ENCODE assay signal across 17 cellular contexts in genomic region chr2:160309585-160309984, GRCh38.
DNase-seq lines count a peak whose midpoint lies in the region; ATAC-seq and TF ChIP-seq lines count a peak whose summit lies in the region.
"Had no signal": no experiment of that assay in that cellular context is flagged by ENCODE, and none has a peak within 500 bp of the region (broad histone marks: within the 10 kb centered on the region; RNA-seq: fewer than 3 reads in every experiment).

No MANE protein-coding gene starts in this region.

- no peak for TF ChIP-seq CTCF in MCF 10A (IDR thresholded peaks at IDR 0.05; ENCODE audit: unreplicated experiment)

- H3K4me1 Mint-ChIP-seq in MCF 10A (ENCODE audit: insufficient read depth, unreplicated experiment), result peaks cover 27% of the 10 kb centered on the region
- no peaks in the 10 kb centered on the region for H3K4me1 Mint-ChIP-seq in stimulated activated naive CD8-positive, alpha-beta T cell treated with anti-CD3 and anti-CD28 coated beads, Interleukin-15, amount 100 ng/mL, for 72 hours
- H3K4me1 Mint-ChIP-seq: IgD-negative memory B cell, memory B cell had no signal

- POLR2A ChIA-PET in MCF 10A (lab: Yijun Ruan, JAX), result no interaction called here

- H3K9me3 Mint-ChIP-seq in MCF 10A (ENCODE audit: unreplicated experiment), result no peaks in the 10 kb centered on the region
- no peaks in the 10 kb centered on the region for H3K9me3 Mint-ChIP-seq in stimulated activated naive CD8-positive, alpha-beta T cell treated with anti-CD3 and anti-CD28 coated beads, Interleukin-15, amount 100 ng/mL, for 72 hours
- H3K9me3 Mint-ChIP-seq: activated CD8-positive, alpha-beta T cell treated with anti-CD3 and anti-CD28 coated beads for 36 hours; IgD-negative memory B cell; memory B cell had no signal

- intact Hi-C loops in MCF 10A (cut with micrococcal nuclease), result no loop called here

- no peak for ATAC-seq in stimulated activated naive CD8-positive, alpha-beta T cell treated with anti-CD3 and anti-CD28 coated beads, Interleukin-15, amount 100 ng/mL, for 72 hours
- ATAC-seq: activated CD8-positive, alpha-beta T cell treated with anti-CD3 and anti-CD28 coated beads for 36 hours had no signal

- BruUV-seq in MCF 10A (replicated peaks; lab: Mats Ljungman, UMichigan), result no TSS peak

- DNase-seq in A172 (ENCODE audit: low spot score) (peak; percentile 38), ELR (ENCODE audit: low read depth) (peak; percentile 91), MCF 10A (ENCODE audit: unreplicated experiment) (peak; percentile 5), kidney tubule cell (ENCODE audit: low spot score) (peak; percentile 66), medulla oblongata (ENCODE audit: extremely low spot score) (no peak), T-helper 2 cell (no peak)
- no peak for DNase-seq in stimulated activated naive CD8-positive, alpha-beta T cell treated with anti-CD3 and anti-CD28 coated beads, Interleukin-15, amount 100 ng/mL, for 72 hours
- no peak for DNase-seq in activated CD8-positive, alpha-beta memory T cell treated with anti-CD3 and anti-CD28 coated beads for 24 hours
- DNase-seq: activated CD8-positive, alpha-beta T cell treated with anti-CD3 and anti-CD28 coated beads for 36 hours; activated gamma-delta T cell treated with Interleukin-2 at 50 U/mL for 16 hours; DMS79; NCI-H1436; NCI-H524; RPMI8226; stimulated activated CD4-positive, alpha-beta T cell treated with anti-CD3 and anti-CD28 coated beads, Interleukin-1b, Interleukin-23, amount 100 ng/mL, for 48 hours had no signal

- peak overlapping the region; percentile 59 for H3K27ac Mint-ChIP-seq in MCF 10A (ENCODE audit: low read depth, unreplicated experiment)
- no peak overlapping the region for H3K27ac Mint-ChIP-seq in stimulated activated naive CD8-positive, alpha-beta T cell treated with anti-CD3 and anti-CD28 coated beads, Interleukin-15, amount 100 ng/mL, for 72 hours
- H3K27ac Mint-ChIP-seq: activated CD8-positive, alpha-beta T cell treated with anti-CD3 and anti-CD28 coated beads for 36 hours; memory B cell had no signal

- no peak overlapping the region for H3K4me3 Mint-ChIP-seq in MCF 10A (ENCODE audit: unreplicated experiment)
- H3K4me3 Mint-ChIP-seq in stimulated activated naive CD8-positive, alpha-beta T cell treated with anti-CD3 and anti-CD28 coated beads, Interleukin-15, amount 100 ng/mL, for 72 hours, result no peak overlapping the region
- H3K4me3 Mint-ChIP-seq: activated CD8-positive, alpha-beta T cell treated with anti-CD3 and anti-CD28 coated beads for 36 hours; IgD-negative memory B cell; memory B cell had no signal

- CTCF ChIA-PET in MCF 10A (lab: Yijun Ruan, JAX), result interaction anchor here (2.0 kb wide), 1 partner anchor 14 kb away, joined by 17 read pairs; no protein-coding TSS in a partner anchor

- no peaks in the 10 kb centered on the region for H3K27me3 Mint-ChIP-seq in MCF 10A (ENCODE audit: insufficient read depth, unreplicated experiment)
- H3K27me3 Mint-ChIP-seq in stimulated activated naive CD8-positive, alpha-beta T cell treated with anti-CD3 and anti-CD28 coated beads, Interleukin-15, amount 100 ng/mL, for 72 hours, result no peaks in the 10 kb centered on the region
- H3K27me3 Mint-ChIP-seq: activated CD8-positive, alpha-beta T cell treated with anti-CD3 and anti-CD28 coated beads for 36 hours; IgD-negative memory B cell; memory B cell had no signal

- H3K36me3 Mint-ChIP-seq in MCF 10A (ENCODE audit: insufficient read depth, unreplicated experiment), result peaks cover 38% of the 10 kb centered on the region

Comparison
In these comparisons a context has a peak if more than half of its experiments do, and no peak if none do; other contexts are left out.
1. DNase-seq: peak in A172 (single experiment), ELR (single experiment), MCF 10A (single experiment) and kidney tubule cell (single experiment); none in medulla oblongata (single experiment), stimulated activated naive CD8-positive, alpha-beta T cell treated with anti-CD3 and anti-CD28 coated beads, Interleukin-15, amount 100 ng/mL, for 72 hours (0 of 2), T-helper 2 cell (0 of 5) and activated CD8-positive, alpha-beta memory T cell treated with anti-CD3 and anti-CD28 coated beads for 24 hours (single experiment).